ENCODE assay signal across 31 cellular contexts in genomic region chr20:62535964-62536363, GRCh38.
"Had no signal": no experiment of that assay in that cellular context is flagged by ENCODE, and none has a peak within 500 bp of the region (broad histone marks: within the 10 kb centered on the region; RNA-seq: fewer than 3 reads in every experiment).

No MANE protein-coding gene starts in this region.

- H3K4me3 ChIP-seq: esophagus squamous epithelium, hepatocyte, neural progenitor cell, stomach, thyroid gland, upper lobe of left lung had no signal

- H3K79me2 ChIP-seq: hepatocyte had no signal

- H3K4me1 Mint-ChIP-seq: central memory CD8-positive, alpha-beta T cell; natural killer cell; neural progenitor cell had no signal

- FAIRE-seq: colon, endometrium had no signal

- DNase-seq: activated CD4-positive, alpha-beta T cell treated with anti-CD3 and anti-CD28 coated beads for 48 hours; activated CD4-positive, alpha-beta T cell treated with anti-CD3 and anti-CD28 coated beads, Interleukin-2, amount 50 U/mL, for 48 hours; activated CD8-positive, alpha-beta memory T cell treated with anti-CD3 and anti-CD28 coated beads for 24 hours; activated gamma-delta T cell treated with Interleukin-2 at 50 U/mL for 16 hours; activated naive CD4-positive, alpha-beta T cell treated with anti-CD3 and anti-CD28 coated beads, Interleukin-2, amount 50 U/mL, for 16 hours; amniotic stem cell; dermis blood vessel endothelial cell; effector CD8-positive, alpha-beta T cell; esophagus squamous epithelium; foreskin melanocyte; islet precursor cell; natural killer cell; stimulated activated CD4-positive, alpha-beta T cell treated with anti-CD3 and anti-CD28 coated beads, Interleukin-15, amount 100 ng/mL, for 24 hours; stimulated activated CD4-positive, alpha-beta T cell treated with anti-CD3 and anti-CD28 coated beads, Interleukin-2, amount 100 ng/mL, for 24 hours; stimulated activated naive B cell treated with anti-CD40 and anti-IgM and Interleukin-4, amounts not matched to agents 10 μg/mL and 1 μg/mL and 100 μg/mL, for 72 hours; stomach; T-helper 1 cell; thyroid gland; WERI-Rb-1 had no signal

- H3K9ac ChIP-seq: neural progenitor cell had no signal

- H3K27ac Mint-ChIP-seq: activated T-helper 1 cell treated with anti-CD3 and anti-CD28 coated beads, Interleukin-12 subunit alpha, Interleukin-12 subunit beta, Interleukin-2, Interleukin-4 antibody, amounts not matched to agents 30 ng/mL and 10 ng/mL and 1 ng/mL, durations not matched to agents 14 hours and 24 hours and 36 hours; mesothelial cell of epicardium; natural killer cell; neural progenitor cell; stimulated activated naive B cell treated with anti-CD40 and anti-IgM and Interleukin-4, amounts not matched to agents 10 μg/mL and 1 μg/mL and 100 μg/mL, for 72 hours; T-helper 2 cell treated with Interferon-gamma antibody and Interleukin-4, amounts not matched to agents 5 μg/mL and 100 μg/mL, for 36 hours had no signal

- H3K9me3 ChIP-seq: esophagus squamous epithelium, stomach, thyroid gland, upper lobe of left lung had no signal

- H3K4me3 Mint-ChIP-seq: activated T-helper 1 cell treated with anti-CD3 and anti-CD28 coated beads, Interleukin-12 subunit alpha, Interleukin-12 subunit beta, Interleukin-2, Interleukin-4 antibody, amounts not matched to agents 30 ng/mL and 10 ng/mL and 1 ng/mL, durations not matched to agents 14 hours and 24 hours and 36 hours; central memory CD8-positive, alpha-beta T cell; mesothelial cell of epicardium; natural killer cell; neural progenitor cell; stimulated activated naive B cell treated with anti-CD40 and anti-IgM and Interleukin-4, amounts not matched to agents 10 μg/mL and 1 μg/mL and 100 μg/mL, for 72 hours; T-helper 2 cell treated with Interferon-gamma antibody and Interleukin-4, amounts not matched to agents 5 μg/mL and 100 μg/mL, for 36 hours had no signal

- ATAC-seq: activated CD4-positive, CD25-positive, alpha-beta regulatory T cell treated with anti-CD3 and anti-CD28 coated beads, Interleukin-2, amount 50 U/mL, for 24 hours; sciatic nerve; stimulated activated naive B cell treated with anti-CD40 and anti-IgM and Interleukin-4, amounts not matched to agents 10 μg/mL and 1 μg/mL and 100 μg/mL, for 72 hours had no signal

- H3K4me1 ChIP-seq: neural progenitor cell, thyroid gland, upper lobe of left lung had no signal

- H3K36me3 ChIP-seq: esophagus squamous epithelium, neural progenitor cell, stomach, thyroid gland, upper lobe of left lung, WERI-Rb-1 had no signal

- H3K4me2 ChIP-seq: hepatocyte, neural progenitor cell had no signal

- H3K36me3 Mint-ChIP-seq: mesothelial cell of epicardium; natural killer cell; neural progenitor cell; stimulated activated naive B cell treated with anti-CD40 and anti-IgM and Interleukin-4, amounts not matched to agents 10 μg/mL and 1 μg/mL and 100 μg/mL, for 72 hours had no signal

- H3K27me3 ChIP-seq: hepatocyte, neural progenitor cell, thyroid gland had no signal

- H3K9me3 Mint-ChIP-seq: activated T-helper 1 cell treated with anti-CD3 and anti-CD28 coated beads, Interleukin-12 subunit alpha, Interleukin-12 subunit beta, Interleukin-2, Interleukin-4 antibody, amounts not matched to agents 30 ng/mL and 10 ng/mL and 1 ng/mL, durations not matched to agents 14 hours and 24 hours and 36 hours; central memory CD8-positive, alpha-beta T cell; mesothelial cell of epicardium; natural killer cell; neural progenitor cell; stimulated activated naive B cell treated with anti-CD40 and anti-IgM and Interleukin-4, amounts not matched to agents 10 μg/mL and 1 μg/mL and 100 μg/mL, for 72 hours; T-helper 2 cell treated with Interferon-gamma antibody and Interleukin-4, amounts not matched to agents 5 μg/mL and 100 μg/mL, for 36 hours had no signal

- H2AFZ ChIP-seq: hepatocyte, neural progenitor cell had no signal

- H3K27ac ChIP-seq: epithelial cell of prostate, esophagus squamous epithelium, neural progenitor cell, stomach, thyroid gland, upper lobe of left lung, WERI-Rb-1 had no signal
